Comparison of ENCODE assay signal across 24 cellular contexts in genomic region chr11:133382217-133382746, GRCh38.
"Had no signal": no experiment of that assay in that cellular context is flagged by ENCODE, and none has a peak within 500 bp of the region (broad histone marks: within the 10 kb centered on the region; RNA-seq: fewer than 3 reads in every experiment).

No MANE protein-coding gene starts in this region.

- H3K27me3 ChIP-seq: colonic mucosa, gastrocnemius medialis, right lobe of liver, tibial nerve, uterus had no signal

- H3K27ac ChIP-seq: colonic mucosa, dorsolateral prefrontal cortex, gastrocnemius medialis, right lobe of liver, stomach, suprapubic skin, tibial nerve, uterus, WERI-Rb-1 had no signal

- DNase-seq: activated CD4-positive, alpha-beta T cell treated with anti-CD3 and anti-CD28 coated beads, Interleukin-2, amount 10 ng/mL, durations not matched to agents 7 days and 5 days; activated CD4-positive, CD25-positive, alpha-beta regulatory T cell treated with anti-CD3 and anti-CD28 coated beads, Interleukin-2, amount 50 U/mL, for 72 hours; activated CD8-positive, alpha-beta T cell treated with anti-CD3 and anti-CD28 coated beads, Interleukin-2, amount 10 ng/mL, durations not matched to agents 7 days and 5 days; activated gamma-delta T cell treated with Interleukin-2 at 50 U/mL for 16 hours; aorta; central memory CD4-positive, alpha-beta T cell; colonic mucosa; dorsolateral prefrontal cortex; effector memory CD8-positive, alpha-beta T cell; gastrocnemius medialis; mesenchymal stem cell; naive B cell; right lobe of liver; stimulated activated CD4-positive, alpha-beta T cell treated with anti-CD3 and anti-CD28 coated beads, Interleukin-15, amount 100 ng/mL, for 24 hours; stomach; uterus; WERI-Rb-1 had no signal

- H3K4me1 ChIP-seq: colonic mucosa, gastrocnemius medialis, right lobe of liver, stomach, uterus had no signal

- H3K4me3 Mint-ChIP-seq: activated CD4-positive, alpha-beta T cell treated with anti-CD3 and anti-CD28 coated beads, Interleukin-2, amount 10 ng/mL, durations not matched to agents 7 days and 5 days; activated CD8-positive, alpha-beta T cell treated with anti-CD3 and anti-CD28 coated beads, Interleukin-2, amount 10 ng/mL, durations not matched to agents 7 days and 5 days; activated naive CD4-positive, alpha-beta T cell treated with anti-CD3 and anti-CD28 coated beads, Interleukin-2, amount 50 U/mL, for 24 hours; activated T-helper 1 cell treated with anti-CD3 and anti-CD28 coated beads, Interleukin-12 subunit alpha, Interleukin-12 subunit beta, Interleukin-2, Interleukin-4 antibody, amounts not matched to agents 30 ng/mL and 10 ng/mL and 1 ng/mL, durations not matched to agents 14 hours and 24 hours and 36 hours; effector memory CD8-positive, alpha-beta T cell; naive B cell; stimulated activated memory B cell treated with anti-CD40 and anti-IgM and Interleukin-4, amounts not matched to agents 10 μg/mL and 1 μg/mL and 100 μg/mL, for 72 hours; T-helper 2 cell treated with Interferon-gamma antibody and Interleukin-4, amounts not matched to agents 5 μg/mL and 100 μg/mL, for 36 hours had no signal

- H3K36me3 ChIP-seq: colonic mucosa, gastrocnemius medialis, right lobe of liver, stomach, suprapubic skin, tibial nerve, uterus, WERI-Rb-1 had no signal

- H3K4me1 Mint-ChIP-seq: activated CD4-positive, alpha-beta T cell treated with anti-CD3 and anti-CD28 coated beads, Interleukin-2, amount 10 ng/mL, durations not matched to agents 7 days and 5 days; activated naive CD4-positive, alpha-beta T cell treated with anti-CD3 and anti-CD28 coated beads, Interleukin-2, amount 50 U/mL, for 24 hours; stimulated activated memory B cell treated with anti-CD40 and anti-IgM and Interleukin-4, amounts not matched to agents 10 μg/mL and 1 μg/mL and 100 μg/mL, for 72 hours had no signal

- H3K9me3 ChIP-seq: colonic mucosa, gastrocnemius medialis, right lobe of liver, stomach, suprapubic skin, tibial nerve, uterus had no signal

- H3K36me3 Mint-ChIP-seq: activated naive CD4-positive, alpha-beta T cell treated with anti-CD3 and anti-CD28 coated beads, Interleukin-2, amount 50 U/mL, for 24 hours; naive B cell; stimulated activated memory B cell treated with anti-CD40 and anti-IgM and Interleukin-4, amounts not matched to agents 10 μg/mL and 1 μg/mL and 100 μg/mL, for 72 hours had no signal

- H3K9me3 Mint-ChIP-seq: activated CD4-positive, alpha-beta T cell treated with anti-CD3 and anti-CD28 coated beads, Interleukin-2, amount 10 ng/mL, durations not matched to agents 7 days and 5 days; activated naive CD4-positive, alpha-beta T cell treated with anti-CD3 and anti-CD28 coated beads, Interleukin-2, amount 50 U/mL, for 24 hours; activated T-helper 1 cell treated with anti-CD3 and anti-CD28 coated beads, Interleukin-12 subunit alpha, Interleukin-12 subunit beta, Interleukin-2, Interleukin-4 antibody, amounts not matched to agents 30 ng/mL and 10 ng/mL and 1 ng/mL, durations not matched to agents 14 hours and 24 hours and 36 hours; stimulated activated memory B cell treated with anti-CD40 and anti-IgM and Interleukin-4, amounts not matched to agents 10 μg/mL and 1 μg/mL and 100 μg/mL, for 72 hours; T-helper 2 cell treated with Interferon-gamma antibody and Interleukin-4, amounts not matched to agents 5 μg/mL and 100 μg/mL, for 36 hours had no signal

- H3K4me3 ChIP-seq: colonic mucosa, dorsolateral prefrontal cortex, gastrocnemius medialis, right lobe of liver, smooth muscle cell, stomach, suprapubic skin, tibial nerve, uterus had no signal

- H3K27ac Mint-ChIP-seq: activated CD4-positive, alpha-beta T cell treated with anti-CD3 and anti-CD28 coated beads, Interleukin-2, amount 10 ng/mL, durations not matched to agents 7 days and 5 days; activated CD8-positive, alpha-beta T cell treated with anti-CD3 and anti-CD28 coated beads, Interleukin-2, amount 10 ng/mL, durations not matched to agents 7 days and 5 days; activated naive CD4-positive, alpha-beta T cell treated with anti-CD3 and anti-CD28 coated beads, Interleukin-2, amount 50 U/mL, for 24 hours; activated T-helper 1 cell treated with anti-CD3 and anti-CD28 coated beads, Interleukin-12 subunit alpha, Interleukin-12 subunit beta, Interleukin-2, Interleukin-4 antibody, amounts not matched to agents 30 ng/mL and 10 ng/mL and 1 ng/mL, durations not matched to agents 14 hours and 24 hours and 36 hours; effector memory CD8-positive, alpha-beta T cell; stimulated activated memory B cell treated with anti-CD40 and anti-IgM and Interleukin-4, amounts not matched to agents 10 μg/mL and 1 μg/mL and 100 μg/mL, for 72 hours; T-helper 2 cell treated with Interferon-gamma antibody and Interleukin-4, amounts not matched to agents 5 μg/mL and 100 μg/mL, for 36 hours had no signal

- H3K27me3 Mint-ChIP-seq: activated CD4-positive, alpha-beta T cell treated with anti-CD3 and anti-CD28 coated beads, Interleukin-2, amount 10 ng/mL, durations not matched to agents 7 days and 5 days; effector memory CD8-positive, alpha-beta T cell; stimulated activated memory B cell treated with anti-CD40 and anti-IgM and Interleukin-4, amounts not matched to agents 10 μg/mL and 1 μg/mL and 100 μg/mL, for 72 hours had no signal
